18 cellular contexts compared by ENCODE assay signal in genomic region chr5:15254607-15255006, GRCh38.
"Had no signal": no experiment of that assay in that cellular context is flagged by ENCODE, and none has a peak within 500 bp of the region (broad histone marks: within the 10 kb centered on the region; RNA-seq: fewer than 3 reads in every experiment).

No MANE protein-coding gene starts in this region.

- H3K36me3 Mint-ChIP-seq: immature natural killer cell, neural progenitor cell had no signal

- DNase-seq: activated CD4-positive, alpha-beta T cell treated with anti-CD3 and anti-CD28 coated beads, Interleukin-2, amount 50 U/mL, for 4 hours; activated CD4-positive, CD25-positive, alpha-beta regulatory T cell treated with anti-CD3 and anti-CD28 coated beads, Interleukin-2, amount 50 U/mL, for 72 hours; activated T-cell treated with anti-CD3 and anti-CD28 coated beads, Interleukin-2, amount 50 U/mL, for 72 hours; caudate nucleus; cortex of kidney; effector memory CD4-positive, alpha-beta T cell; glutamatergic neuron; immature natural killer cell; left cardiac atrium; lower lobe of right lung; midbrain; stomach had no signal

- H3K4me1 Mint-ChIP-seq: immature natural killer cell, neural progenitor cell had no signal

- H3K27me3 ChIP-seq: ascending aorta, neural progenitor cell, stomach had no signal

- ATAC-seq: activated T-cell treated with anti-CD3 and anti-CD28 coated beads, Interleukin-2, amount 50 U/mL, for 72 hours; left cardiac atrium; lower lobe of right lung had no signal

- H3K36me3 ChIP-seq: ascending aorta, lower lobe of right lung, neural progenitor cell, stomach had no signal

- H3K4me3 Mint-ChIP-seq: activated T-cell treated with anti-CD3 and anti-CD28 coated beads, Interleukin-2, amount 50 U/mL, for 72 hours; immature natural killer cell; neural progenitor cell; T-helper 2 cell treated with Interferon-gamma antibody and Interleukin-4, amounts not matched to agents 5 μg/mL and 100 μg/mL, for 36 hours had no signal

- H3K9me3 Mint-ChIP-seq: neural progenitor cell had no signal

- H3K27ac Mint-ChIP-seq: activated T-cell treated with anti-CD3 and anti-CD28 coated beads, Interleukin-2, amount 50 U/mL, for 72 hours; immature natural killer cell; neural progenitor cell; T-helper 2 cell treated with Interferon-gamma antibody and Interleukin-4, amounts not matched to agents 5 μg/mL and 100 μg/mL, for 36 hours had no signal

- H3K4me3 ChIP-seq: ascending aorta, lower lobe of right lung, neural progenitor cell, skin epidermis, stomach had no signal

- H3K27ac ChIP-seq: ascending aorta, epithelial cell of prostate, lower lobe of right lung, neural progenitor cell, parathyroid adenoma, skin epidermis, stomach had no signal
